3 cellular contexts compared by ENCODE assay signal in genomic region chr14:97642631-97643030, GRCh38.
TF ChIP-seq lines count a peak whose summit lies in the region.

No MANE protein-coding gene starts in this region.

TF ChIP-seq in GM23338, 12 proteins besides CTCF, POLR2A, EP300 and RAD21 (continues in another document):
- TF ChIP-seq STAT1 (IDR thresholded peaks at IDR 0.05; ENCODE audit: unreplicated experiment) (no peak), CREB1 (CRISPR knock-in tag; IDR thresholded peaks at IDR 0.05; ENCODE audit: low read depth) (no peak), ZNF462 (CRISPR knock-in tag; IDR thresholded peaks at IDR 0.05) (no peak), NANOG (IDR thresholded peaks at IDR 0.05; ENCODE audit: borderline replicate concordance) (no peak), EZH2phosphoT487 (IDR thresholded peaks at IDR 0.05; ENCODE audit: unreplicated experiment) (no peak)

TF ChIP-seq in H1, 55 proteins besides CTCF, POLR2A, EP300 and RAD21:
- no peak for TF ChIP-seq KDM5A (IDR thresholded peaks at IDR 0.05; ENCODE audit: low read length)
- TF ChIP-seq CHD7 (IDR thresholded peaks at IDR 0.05; ENCODE audit: insufficient replicate concordance, low read length), result no peak
- no peak for TF ChIP-seq GTF2F1 (IDR thresholded peaks at IDR 0.05; ENCODE audit: borderline replicate concordance, low read depth, low read length)
- TF ChIP-seq ZNF274 (IDR thresholded peaks at IDR 0.05; ENCODE audit: borderline replicate concordance, extremely low read depth, low read length), result no peak

TF ChIP-seq in WTC11, 78 proteins besides CTCF, POLR2A, EP300 and RAD21:
- TF ChIP-seq ARID4B (CRISPR knock-in tag; IDR thresholded peaks at IDR 0.05; ENCODE audit: borderline replicate concordance), result no peak
- TF ChIP-seq NR2C2 (CRISPR knock-in tag; IDR thresholded peaks at IDR 0.05), result no peak
- TF ChIP-seq EMX1 (CRISPR knock-in tag; IDR thresholded peaks at IDR 0.05), result no peak
- no peak for TF ChIP-seq ZNF532 (CRISPR knock-in tag; IDR thresholded peaks at IDR 0.05; ENCODE audit: borderline replicate concordance)
